ENCODE assay signal across 8 cellular contexts in the genomic region with DNA sequence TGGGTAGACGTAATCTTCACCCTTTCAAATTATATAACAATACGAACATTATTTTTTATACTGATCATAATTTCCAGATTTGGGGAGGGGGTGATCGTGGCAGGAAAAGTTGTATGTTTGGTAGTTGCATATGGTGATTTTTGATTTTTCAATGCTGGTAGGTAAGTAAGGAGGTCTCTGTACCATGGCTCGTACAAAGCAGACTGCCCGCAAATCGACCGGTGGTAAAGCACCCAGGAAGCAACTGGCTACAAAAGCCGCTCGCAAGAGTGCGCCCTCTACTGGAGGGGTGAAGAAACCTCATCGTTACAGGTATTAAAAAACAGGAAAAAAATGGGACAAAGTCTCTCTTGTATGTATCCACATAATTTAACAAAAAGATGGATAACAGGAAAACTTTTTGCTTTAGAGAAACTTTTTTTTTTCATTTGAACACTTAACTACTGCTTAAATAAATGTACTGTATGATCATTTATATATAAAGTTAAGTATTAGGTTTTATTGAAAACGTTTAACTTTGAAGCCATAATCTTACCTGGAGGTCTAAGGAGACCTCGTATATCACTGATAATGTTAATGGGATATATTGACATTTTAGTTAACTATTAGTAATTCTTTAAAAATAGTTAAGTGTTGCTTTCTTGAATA. TPM values are rescaled to one million over a fixed set of nuclear protein-coding genes. Genes with fewer than 3 reads are reported as not detected.
DNase-seq lines count a peak whose midpoint lies in the region; ATAC-seq, FAIRE-seq and TF ChIP-seq lines count a peak whose summit lies in the region.

No MANE protein-coding gene starts in this region.

- DNase-seq in AML-193 (lab: John Stamatoyannopoulos, UW) (peak; percentile 35 to 43), RCC 7860 (ENCODE audit: low spot score) (peak; percentile 49), cerebellar cortex (ENCODE audit: low spot score) (peak; percentile 23), mesothelial cell of epicardium (ENCODE audit: low spot score in 2 of 2, unreplicated experiment in 2 of 2) (no peak), aorta (no peak)

- intact Hi-C loops in aorta (cut with DNase I) = loop anchor here (1.0 to 10.0 kb wide), 3 partner anchors 57 to 121 kb away; a partner anchor contains a TSS

- no peaks in the 10 kb centered on the region for H3K9me3 Mint-ChIP-seq in mesothelial cell of epicardium

- H3K27me3 Mint-ChIP-seq in mesothelial cell of epicardium (ENCODE audit: low read depth) = no peaks in the 10 kb centered on the region

- 0 to 1% methylated on average over 13 of the region's 13 CpGs for WGBS in aorta, 2 donors

- peak overlapping the region; percentile 100 for H3K4me3 Mint-ChIP-seq in mesothelial cell of epicardium

- peak overlapping the region; percentile 68 to 91 for H3K4me3 ChIP-seq in aorta (ENCODE audit: low read length in 2 of 2)

- peak overlapping the region; percentile 100 for H3K27ac Mint-ChIP-seq in mesothelial cell of epicardium

- H3K4me1 ChIP-seq in aorta (ENCODE audit: control insufficient read depth in 1 of 2, insufficient read depth in 2 of 2, low read length in 2 of 2) = peaks cover 0 to 5% of the 10 kb centered on the region in 2 donors

- H3K4me1 Mint-ChIP-seq in mesothelial cell of epicardium = peaks cover 44% of the 10 kb centered on the region

- peak; percentile 63 for TF ChIP-seq CTCF in GM12873 (IDR thresholded peaks at IDR 0.05; ENCODE audit: insufficient read depth, low read depth, low read length, missing control alignments)
- TF ChIP-seq CTCF in mesothelial cell of epicardium (IDR thresholded peaks at IDR 0.05; ENCODE audit: unreplicated experiment) = peak; percentile 92

- H3K36me3 ChIP-seq in aorta (ENCODE audit: control insufficient read depth in 1 of 2, insufficient read depth in 2 of 2, low read length in 1 of 2) = peaks cover 0 to 5% of the 10 kb centered on the region in 2 donors

- FAIRE-seq in RCC 7860 (lab: Jason Lieb, UNC) = peak; percentile 77

- no peaks in the 10 kb centered on the region for H3K27me3 ChIP-seq in aorta (ENCODE audit: control insufficient read depth in 1 of 2, insufficient read depth in 2 of 2, low read length in 1 of 2)

- no peaks in the 10 kb centered on the region for H3K9me3 ChIP-seq in aorta (ENCODE audit: control insufficient read depth, low read length)

- ATAC-seq in aorta (ENCODE audit: low FRiP score) (no peak), HG03097 (IDR thresholded peaks at IDR 0.05; ENCODE audit: low FRiP score, unreplicated experiment) (no peak), GM21619 (IDR thresholded peaks at IDR 0.05; ENCODE audit: unreplicated experiment) (no peak)

- no peak overlapping the region for H3K27ac ChIP-seq in aorta (ENCODE audit: low read depth in 1 of 2, low read length in 2 of 2)

- H3K36me3 Mint-ChIP-seq in mesothelial cell of epicardium = peaks cover 25% of the 10 kb centered on the region

RNA-seq across cellular contexts. Expression of a gene that starts 1.8 kb away (rescaled TPM):
- total RNA-seq in mesothelial cell of epicardium (796 to 806 TPM (median 800 TPM) in 3 replicates), aorta (100 to 1,000 TPM; 310 to 349 TPM)
- 100 to 1,000 TPM; 464 to 699 TPM for polyA plus RNA-seq in aorta

Comparison
In these comparisons a context has a peak if more than half of its experiments do, and no peak if none do; other contexts are left out.
1. DNase-seq: peak in AML-193 (2 of 2), RCC 7860 (single experiment) and cerebellar cortex (single experiment); none in mesothelial cell of epicardium (0 of 2) and aorta (0 of 2).